In the genomic region with DNA sequence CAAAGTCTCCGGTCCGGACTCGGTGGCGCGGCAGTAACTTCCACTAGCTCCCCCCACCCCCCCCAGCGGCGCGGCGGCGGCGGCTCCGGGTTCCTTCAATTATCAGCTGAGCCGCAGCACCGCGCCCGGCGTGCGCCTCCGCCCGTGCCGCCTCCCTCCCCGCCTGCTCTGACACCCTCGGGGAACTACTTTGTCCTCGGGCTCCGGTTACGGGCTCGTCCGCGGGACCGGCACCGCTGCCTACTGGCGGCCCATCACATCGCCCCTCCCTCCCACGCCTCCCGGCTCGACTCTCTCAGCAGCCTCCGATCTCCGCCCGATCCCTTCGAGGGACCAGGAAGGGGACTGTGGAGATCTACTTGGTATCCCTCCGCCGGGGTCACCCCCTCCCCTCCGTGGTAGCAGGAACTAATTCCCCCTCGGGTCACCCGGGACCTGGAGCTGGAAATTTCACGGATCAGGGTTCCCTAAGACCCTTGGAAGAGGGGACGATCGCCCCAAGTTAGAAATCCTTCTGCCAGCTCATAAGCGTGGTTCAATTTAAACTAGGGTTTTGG, we compare ENCODE assay signal across 8 cellular contexts. TPM values are rescaled to one million over a fixed set of nuclear protein-coding genes. Genes with fewer than 3 reads are reported as not detected.
A peak's percentile ranks its signal among the peaks of the same experiment; 100 is the strongest.
DNase-seq lines count a peak whose midpoint lies in the region; ATAC-seq and TF ChIP-seq lines count a peak whose summit lies in the region.

A gene (minus strand): TSS at position 118 of the 557 bp plus-strand sequence. CDS start 41,930 bp downstream, outside the sequence.

- peak within 1 kb of the TSS; percentile 93 to 99 (median 97) for H3K27ac ChIP-seq in adrenal gland
- H3K27ac ChIP-seq in heart right ventricle: peak within 1 kb of the TSS; percentile 90 to 99 (median 98)
- peak within 1 kb of the TSS; percentile 93 for H3K27ac ChIP-seq in upper lobe of right lung

- POLR2A ChIA-PET in T-cell (lab: Charles Lee): interaction anchor here (0.6 to 1.4 kb wide), 7 partner anchors 9 to 738 kb away, joined by 3 to 13 read pairs (median 4); no protein-coding TSS in a partner anchor

- H3K27me3 ChIP-seq in adrenal gland (no peaks in the 10 kb centered on the region), heart right ventricle (no peaks in the 10 kb centered on the region), upper lobe of right lung (no peaks in the 10 kb centered on the region)

- peaks cover 8% of the 10 kb centered on the region for H3K36me3 Mint-ChIP-seq in T-cell

- H3K9me3 Mint-ChIP-seq in T-cell: no peaks in the 10 kb centered on the region

- DNase-seq in NCI-H1417 treated with DMSO at 0.1 percent for 48 hours (lab: John Stamatoyannopoulos, UW) (peak; percentile 69), T-cell (peak; percentile 75 to 96 (median 85)), adrenal gland (peak; percentile 93 to 98 (median 95)), heart right ventricle (peak; percentile 89 to 95), posterior vena cava (ENCODE audit: low spot score) (peak; percentile 97), upper lobe of right lung (peak; percentile 95)

- H3K4me1 ChIP-seq in adrenal gland (replicated peaks in 1 of 2): peaks cover 0 to 33% of the 10 kb centered on the region in 2 donors
- peaks cover 0 to 46% (median 30%) of the 10 kb centered on the region in 9 donors for H3K4me1 ChIP-seq in heart right ventricle
- peaks cover 25% of the 10 kb centered on the region for H3K4me1 ChIP-seq in upper lobe of right lung

- H3K4me1 Mint-ChIP-seq in T-cell: peaks cover 48 to 55% (median 50%) of the 10 kb centered on the region in 3 donors

- intact Hi-C loops in adrenal gland (cut with DNase I): loop anchor here in 1 of 2 donors (10.0 kb wide), 1 partner anchor 117 kb away; no protein-coding TSS in a partner anchor
- intact Hi-C loops in heart right ventricle (cut with DNase I): loop anchor here in 7 of 10 donors (5.0 to 10.0 kb wide), 2 partner anchors 117 to 120 kb away; no protein-coding TSS in a partner anchor
- intact Hi-C loops in posterior vena cava (cut with DNase I): no loop called here
- intact Hi-C loops in upper lobe of right lung (cut with DNase I): no loop called here

- no peak for TF ChIP-seq CTCF in GM12875 (IDR thresholded peaks at IDR 0.05; ENCODE audit: borderline replicate concordance, insufficient read depth, low read depth, low read length)
- TF ChIP-seq CTCF in adrenal gland (IDR thresholded peaks at IDR 0.05): peak in 1 of 6 experiments; percentile 16
- no peak for TF ChIP-seq CTCF in heart right ventricle (IDR thresholded peaks at IDR 0.05)
- no peak for TF ChIP-seq CTCF in upper lobe of right lung (IDR thresholded peaks at IDR 0.05)

- ATAC-seq in HG02763 (IDR thresholded peaks at IDR 0.05; ENCODE audit: unreplicated experiment) (peak; percentile 62), T-cell (replicated peaks in 1 of 4) (peak; percentile 74 to 80 (median 78)), heart right ventricle (peak; percentile 90 to 96 (median 94)), upper lobe of right lung (peak; percentile 93)

- no peaks in the 10 kb centered on the region for H3K27me3 Mint-ChIP-seq in T-cell

- H3K9me3 ChIP-seq in adrenal gland (replicated peaks in 1 of 3) (no peaks in the 10 kb centered on the region), heart right ventricle (no peaks in the 10 kb centered on the region), upper lobe of right lung (no peaks in the 10 kb centered on the region)

- CTCF ChIA-PET in T-cell (lab: Charles Lee): interaction anchor here in 1 of 2 donors (0.5 to 1.2 kb wide), 7 partner anchors 9 to 145 kb away, joined by 3 to 7 read pairs (median 4); no protein-coding TSS in a partner anchor

- H3K4me3 Mint-ChIP-seq in T-cell: peak within 1 kb of the TSS; percentile 97 to 99 (median 98)

- peak; percentile 27 to 44 for TF ChIP-seq POLR2A in adrenal gland (IDR thresholded peaks at IDR 0.05)

- H3K36me3 ChIP-seq in adrenal gland (replicated peaks in 1 of 2): no peaks in the 10 kb centered on the region
- peaks cover 0 to 20% (median 0%) of the 10 kb centered on the region in 9 donors for H3K36me3 ChIP-seq in heart right ventricle
- peaks cover 9% of the 10 kb centered on the region for H3K36me3 ChIP-seq in upper lobe of right lung

- 0 to 1% (median 0%) methylated on average over 6 to 49 of the region's 49 CpGs for WGBS in adrenal gland, 4 donors
- 0% methylated on average over 49 of the region's 49 CpGs for WGBS in heart right ventricle, 2 donors

- peak within 1 kb of the TSS; percentile 77 for H3K4me3 ChIP-seq in GM12875 (ENCODE audit: low read depth, low read length)
- H3K4me3 ChIP-seq in adrenal gland: peak within 1 kb of the TSS; percentile 69 to 90 (median 82)
- H3K4me3 ChIP-seq in heart right ventricle: peak within 1 kb of the TSS; percentile 55 to 94 (median 81)
- H3K4me3 ChIP-seq in upper lobe of right lung: peak within 1 kb of the TSS; percentile 93

- H3K27ac Mint-ChIP-seq in T-cell: peak within 1 kb of the TSS; percentile 99 to 100

RNA-seq across cellular contexts. Expression of the gene that starts here (rescaled TPM):
- 100 to 1,000 TPM; 185 to 219 (median 192) TPM for total RNA-seq in T-cell
- 100 to 1,000 TPM in 6 of 8 donors, 10 to 100 TPM in 2; 78.1 to 242 (median 157) TPM for total RNA-seq in adrenal gland
- 100 to 1,000 TPM in 1 of 3 donors, 10 to 100 TPM in 2; 15.5 to 167 (median 23.7) TPM for polyA plus RNA-seq in adrenal gland
- total RNA-seq in heart right ventricle: 100 to 1,000 TPM; 152 to 247 (median 202) TPM
- polyA plus RNA-seq in heart right ventricle: 10 to 100 TPM; 15.6 to 25.3 TPM
- total RNA-seq in posterior vena cava: 100 to 1,000 TPM; 194 to 200 TPM
- 211 TPM for total RNA-seq in upper lobe of right lung

Comparison
In these comparisons a context has a peak if more than half of its experiments do, and no peak if none do; other contexts are left out.
1. Peak in every context shown above with its lines: DNase-seq, ATAC-seq, H3K4me3 ChIP-seq and H3K27ac ChIP-seq.
2. intact Hi-C loops: an anchor here in heart right ventricle (5.0 to 10.0 kb wide); none called in posterior vena cava and upper lobe of right lung.